Comparison of ENCODE assay signal across 1 cellular context in genomic region chr10:100370976-100371706, GRCh38.
TF ChIP-seq lines count a peak whose summit lies in the region.

No MANE protein-coding gene starts in this region.

TF ChIP-seq in GM12878, 131 proteins besides CTCF, POLR2A, EP300 and RAD21 (continued from another document and continues in another):
- TF ChIP-seq TAF1 (IDR thresholded peaks at IDR 0.05; ENCODE audit: borderline replicate concordance, low read depth, low read length) (no peak), MTA3 (IDR thresholded peaks at IDR 0.05; ENCODE audit: borderline replicate concordance, low read length) (no peak), LARP7 (IDR thresholded peaks at IDR 0.05) (no peak), JUND (IDR thresholded peaks at IDR 0.05; ENCODE audit: low read depth, low read length) (no peak), SIN3A (IDR thresholded peaks at IDR 0.05; ENCODE audit: low read depth, low read length) (no peak), E2F8 (IDR thresholded peaks at IDR 0.05; ENCODE audit: low read depth, partially characterized antibody) (no peak), RELA (IDR thresholded peaks at IDR 0.05; ENCODE audit: borderline replicate concordance, partially characterized antibody) (no peak), HSF1 (IDR thresholded peaks at IDR 0.05; ENCODE audit: low read depth, low read length) (no peak), CBX5 (IDR thresholded peaks at IDR 0.05; ENCODE audit: low read depth) (no peak), SUZ12 (IDR thresholded peaks at IDR 0.05; ENCODE audit: unreplicated experiment) (no peak), ATF2 (IDR thresholded peaks at IDR 0.05; ENCODE audit: low read length) (no peak), NRF1 (conservative IDR thresholded peaks at IDR 0.05; ENCODE audit: low read depth, low read length) (no peak), MYC (IDR thresholded peaks at IDR 0.05; ENCODE audit: insufficient read depth, insufficient read length, insufficient replicate concordance, low read length, severe bottlenecking) (no peak), RELB (IDR thresholded peaks at IDR 0.05; ENCODE audit: low read depth) (0 out of 2 replicates have a peak, but pooled peaks have one; percentile 19), CEBPB (IDR thresholded peaks at IDR 0.05; ENCODE audit: borderline replicate concordance in 1 of 2, low read depth in 2 of 2, low read length in 2 of 2) (no peak), ZNF384 (IDR thresholded peaks at IDR 0.05; ENCODE audit: borderline replicate concordance, low read depth, low read length) (no peak), ZNF622 (IDR thresholded peaks at IDR 0.05) (no peak), NR2F1 (conservative IDR thresholded peaks at IDR 0.05) (no peak), NFXL1 (IDR thresholded peaks at IDR 0.05; ENCODE audit: borderline replicate concordance) (no peak), NBN (IDR thresholded peaks at IDR 0.05) (peak; percentile 42), REST (IDR thresholded peaks at IDR 0.05; ENCODE audit: low read depth, low read length) (no peak), HDAC2 (IDR thresholded peaks at IDR 0.05) (no peak), ELK1 (IDR thresholded peaks at IDR 0.05; ENCODE audit: low read depth, low read length) (no peak), SUPT20H (IDR thresholded peaks at IDR 0.05; ENCODE audit: borderline replicate concordance, control insufficient read depth, low read depth, low read length) (no peak), CEBPZ (IDR thresholded peaks at IDR 0.05; ENCODE audit: low read depth, low read length) (no peak), ETV6 (conservative IDR thresholded peaks at IDR 0.05 in 1 of 2, IDR thresholded peaks at IDR 0.05 in 1 of 2; ENCODE audit: borderline replicate concordance in 1 of 2, low read depth in 1 of 2) (no peak), YBX1 (IDR thresholded peaks at IDR 0.05) (no peak), SMAD5 (IDR thresholded peaks at IDR 0.05; ENCODE audit: low read depth) (no peak), CHD2 (IDR thresholded peaks at IDR 0.05; ENCODE audit: borderline replicate concordance, low read depth, low read length) (no peak), CHD4 (IDR thresholded peaks at IDR 0.05) (no peak), WRNIP1 (IDR thresholded peaks at IDR 0.05; ENCODE audit: borderline replicate concordance, low read depth, low read length) (no peak), EZH2 (IDR thresholded peaks at IDR 0.05; ENCODE audit: borderline replicate concordance, control insufficient read depth, low read depth, low read length) (no peak), ZNF207 (IDR thresholded peaks at IDR 0.05; ENCODE audit: borderline replicate concordance) (no peak), CREB1 (IDR thresholded peaks at IDR 0.05; ENCODE audit: low read depth) (peak; percentile 70; the same call in 1 of the 2 replicates), PML (IDR thresholded peaks at IDR 0.05; ENCODE audit: low read length) (no peak), PKNOX1 (IDR thresholded peaks at IDR 0.05) (no peak), EED (IDR thresholded peaks at IDR 0.05; ENCODE audit: low read depth) (0 out of 2 replicates have a peak, but pooled peaks have one; percentile 17), PRDM15 (CRISPR knock-in tag; IDR thresholded peaks at IDR 0.05) (no peak)
